ENCODE assay signal across 14 cellular contexts in genomic region chr21:45902292-45902995, GRCh38.
DNase-seq lines count a peak whose midpoint lies in the region; ATAC-seq and TF ChIP-seq lines count a peak whose summit lies in the region.
"Had no signal": no experiment of that assay in that cellular context is flagged by ENCODE, and none has a peak within 500 bp of the region (broad histone marks: within the 10 kb centered on the region; RNA-seq: fewer than 3 reads in every experiment).

No MANE protein-coding gene starts in this region.

- H3K27me3 ChIP-seq in RWPE2 (ENCODE audit: insufficient read depth, poor library complexity, severe bottlenecking) (no peaks in the 10 kb centered on the region), left lung (no peaks in the 10 kb centered on the region), spleen (replicated peaks in 1 of 7) (no peaks in the 10 kb centered on the region)
- H3K27me3 ChIP-seq: BLaER1 treated with 17β-estradiol and CSF1 and Interleukin-3, amounts not matched to agents 10 nM and 100 nM had no signal

- H3K36me3 ChIP-seq in RWPE2 (ENCODE audit: low read depth) = no peaks in the 10 kb centered on the region
- H3K36me3 ChIP-seq in left lung = no peaks in the 10 kb centered on the region
- H3K36me3 ChIP-seq in spleen = peaks cover 0 to 51% (median 3%) of the 10 kb centered on the region in 6 donors

- peak; percentile 6 for DNase-seq in activated naive CD8-positive, alpha-beta T cell treated with anti-CD3 and anti-CD28 coated beads, Interleukin-2, amount 10 ng/mL, durations not matched to agents 7 days and 5 days
- no peak for DNase-seq in activated naive CD8-positive, alpha-beta T cell treated with anti-CD3 and anti-CD28 coated beads for 36 hours
- DNase-seq in RWPE2 (ENCODE audit: low spot score) (peak; percentile 31), left lung (peak; percentile 23 to 48), spleen (peak; percentile 54), islet precursor cell (no peak)
- DNase-seq: Calu3; CD8-positive, alpha-beta T cell; DMS79 treated with DMSO at 0.1 percent for 48 hours; GF-D8; H9 had no signal

- no peaks in the 10 kb centered on the region for H3K4me1 Mint-ChIP-seq in activated naive CD8-positive, alpha-beta T cell treated with anti-CD3 and anti-CD28 coated beads, Interleukin-2, amount 10 ng/mL, durations not matched to agents 7 days and 5 days
- no peaks in the 10 kb centered on the region for H3K4me1 Mint-ChIP-seq in activated naive CD8-positive, alpha-beta T cell treated with anti-CD3 and anti-CD28 coated beads for 36 hours
- H3K4me1 Mint-ChIP-seq: B cell, H9 had no signal

- no peak for TF ChIP-seq POLR2A in spleen (IDR thresholded peaks at IDR 0.05)

- H3K4me3 ChIP-seq in RWPE2 (ENCODE audit: severe bottlenecking) (no peak overlapping the region), left lung (no peak overlapping the region), spleen (no peak overlapping the region)
- H3K4me3 ChIP-seq: BLaER1 treated with 17β-estradiol and CSF1 and Interleukin-3, amounts not matched to agents 10 nM and 100 nM had no signal

- H3K27me3 Mint-ChIP-seq in activated naive CD8-positive, alpha-beta T cell treated with anti-CD3 and anti-CD28 coated beads, Interleukin-2, amount 10 ng/mL, durations not matched to agents 7 days and 5 days = no peaks in the 10 kb centered on the region
- no peaks in the 10 kb centered on the region for H3K27me3 Mint-ChIP-seq in activated naive CD8-positive, alpha-beta T cell treated with anti-CD3 and anti-CD28 coated beads for 36 hours
- H3K27me3 Mint-ChIP-seq: B cell had no signal

- H3K36me3 Mint-ChIP-seq in activated naive CD8-positive, alpha-beta T cell treated with anti-CD3 and anti-CD28 coated beads, Interleukin-2, amount 10 ng/mL, durations not matched to agents 7 days and 5 days = no peaks in the 10 kb centered on the region
- H3K36me3 Mint-ChIP-seq in activated naive CD8-positive, alpha-beta T cell treated with anti-CD3 and anti-CD28 coated beads for 36 hours = no peaks in the 10 kb centered on the region
- H3K36me3 Mint-ChIP-seq: CD8-positive, alpha-beta T cell had no signal

- H3K9me3 Mint-ChIP-seq in activated naive CD8-positive, alpha-beta T cell treated with anti-CD3 and anti-CD28 coated beads, Interleukin-2, amount 10 ng/mL, durations not matched to agents 7 days and 5 days = no peaks in the 10 kb centered on the region
- H3K9me3 Mint-ChIP-seq in activated naive CD8-positive, alpha-beta T cell treated with anti-CD3 and anti-CD28 coated beads for 36 hours = no peaks in the 10 kb centered on the region
- H3K9me3 Mint-ChIP-seq: CD8-positive, alpha-beta T cell; H9 had no signal

- H3K27ac ChIP-seq in RWPE2 (ENCODE audit: poor library complexity, severe bottlenecking) (no peak overlapping the region), left lung (no peak overlapping the region), spleen (no peak overlapping the region)
- H3K27ac ChIP-seq: BLaER1 treated with 17β-estradiol and CSF1 and Interleukin-3, amounts not matched to agents 10 nM and 100 nM had no signal

- ATAC-seq in activated naive CD8-positive, alpha-beta T cell treated with anti-CD3 and anti-CD28 coated beads, Interleukin-2, amount 10 ng/mL, durations not matched to agents 7 days and 5 days (ENCODE audit: low read depth) = no peak
- no peak for ATAC-seq in RWPE2 (ENCODE audit: low read depth)
- ATAC-seq in left lung = no peak
- ATAC-seq in HG03378 (IDR thresholded peaks at IDR 0.05; ENCODE audit: unreplicated experiment) = no peak
- ATAC-seq: CD8-positive, alpha-beta T cell had no signal

- POLR2A ChIA-PET in activated naive CD8-positive, alpha-beta T cell treated with anti-CD3 and anti-CD28 coated beads, Interleukin-2, amount 10 ng/mL, durations not matched to agents 7 days and 5 days (lab: Charles Lee) = no interaction called here

- no peak overlapping the region for H3K27ac Mint-ChIP-seq in activated naive CD8-positive, alpha-beta T cell treated with anti-CD3 and anti-CD28 coated beads, Interleukin-2, amount 10 ng/mL, durations not matched to agents 7 days and 5 days
- no peak overlapping the region for H3K27ac Mint-ChIP-seq in activated naive CD8-positive, alpha-beta T cell treated with anti-CD3 and anti-CD28 coated beads for 36 hours
- H3K27ac Mint-ChIP-seq: B cell; CD8-positive, alpha-beta T cell had no signal

- no peak overlapping the region for H3K4me3 Mint-ChIP-seq in activated naive CD8-positive, alpha-beta T cell treated with anti-CD3 and anti-CD28 coated beads, Interleukin-2, amount 10 ng/mL, durations not matched to agents 7 days and 5 days
- no peak overlapping the region for H3K4me3 Mint-ChIP-seq in activated naive CD8-positive, alpha-beta T cell treated with anti-CD3 and anti-CD28 coated beads for 36 hours
- H3K4me3 Mint-ChIP-seq: B cell; CD8-positive, alpha-beta T cell; H9 had no signal

- H3K4me1 ChIP-seq in RWPE2 (ENCODE audit: insufficient read depth, poor library complexity, severe bottlenecking) (no peaks in the 10 kb centered on the region), left lung (no peaks in the 10 kb centered on the region), spleen (no peaks in the 10 kb centered on the region)
- H3K4me1 ChIP-seq: BLaER1 treated with 17β-estradiol and CSF1 and Interleukin-3, amounts not matched to agents 10 nM and 100 nM had no signal

- TF ChIP-seq CTCF in RWPE2 (IDR thresholded peaks at IDR 0.05; ENCODE audit: poor library complexity, severe bottlenecking) (no peak), left lung (IDR thresholded peaks at IDR 0.05) (no peak), spleen (IDR thresholded peaks at IDR 0.05 in 8 of 11, conservative IDR thresholded peaks at IDR 0.05 in 3 of 11) (no peak)

- intact Hi-C loops in left lung (cut with DNase I) (no loop called here), spleen (cut with DNase I; ENCODE audit: low total_unique reads) (no loop called here)

- 81 to 95% (median 92%) methylated on average over 18 to 19 of the region's 19 CpGs for WGBS in spleen, 5 donors

- H3K9me3 ChIP-seq in RWPE2 (ENCODE audit: severe bottlenecking) (no peaks in the 10 kb centered on the region), left lung (no peaks in the 10 kb centered on the region), spleen (no peaks in the 10 kb centered on the region)
- H3K9me3 ChIP-seq: BLaER1 treated with 17β-estradiol and CSF1 and Interleukin-3, amounts not matched to agents 10 nM and 100 nM had no signal

Comparison
In these comparisons a context has a peak if more than half of its experiments do, and no peak if none do; other contexts are left out.
1. DNase-seq: peak in activated naive CD8-positive, alpha-beta T cell treated with anti-CD3 and anti-CD28 coated beads, Interleukin-2, amount 10 ng/mL, durations not matched to agents 7 days and 5 days (single experiment), RWPE2 (single experiment), left lung (2 of 2) and spleen (single experiment); none in activated naive CD8-positive, alpha-beta T cell treated with anti-CD3 and anti-CD28 coated beads for 36 hours (single experiment) and islet precursor cell (single experiment).